25 cellular contexts compared by ENCODE assay signal in the genomic region with DNA sequence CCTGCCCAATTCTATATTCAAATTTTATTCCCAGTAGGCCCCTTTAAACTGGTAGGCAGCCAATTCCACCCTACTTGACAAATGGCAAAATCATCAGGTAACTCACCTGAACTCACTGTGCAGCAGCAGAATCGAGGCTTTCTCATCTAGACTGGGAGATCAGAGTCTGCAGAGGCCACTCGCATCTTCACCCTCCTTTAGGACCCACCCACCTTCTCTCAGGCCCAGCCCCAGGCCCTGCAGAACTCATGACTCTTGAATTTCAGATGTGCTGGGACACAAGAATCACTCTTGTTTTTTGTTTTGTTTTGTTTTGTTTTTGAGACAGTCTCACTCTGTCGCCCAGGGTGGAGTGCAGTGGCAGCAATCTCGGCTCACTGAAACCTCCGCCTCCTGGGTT. TPM values are rescaled to one million over a fixed set of nuclear protein-coding genes. Genes with fewer than 3 reads are reported as not detected.
DNase-seq lines count a peak whose midpoint lies in the region; ATAC-seq, FAIRE-seq and TF ChIP-seq lines count a peak whose summit lies in the region.
"Had no signal": no experiment of that assay in that cellular context is flagged by ENCODE, and none has a peak within 500 bp of the region (broad histone marks: within the 10 kb centered on the region; RNA-seq: fewer than 3 reads in every experiment).

No MANE protein-coding gene starts in this region.

- H3K36me3 Mint-ChIP-seq in activated naive CD8-positive, alpha-beta T cell treated with anti-CD3 and anti-CD28 coated beads, Interleukin-2, amount 50 U/mL, for 24 hours (ENCODE audit: low read depth), result no peaks in the 10 kb centered on the region
- no peaks in the 10 kb centered on the region for H3K36me3 Mint-ChIP-seq in activated naive CD8-positive, alpha-beta T cell treated with anti-CD3 and anti-CD28 coated beads for 36 hours
- H3K36me3 Mint-ChIP-seq in stimulated activated naive B cell treated with anti-CD40 and anti-IgM and Interleukin-4, amounts not matched to agents 10 μg/mL and 1 μg/mL and 100 μg/mL, for 72 hours, result peaks cover 18 to 50% of the 10 kb centered on the region in 2 donors
- no peaks in the 10 kb centered on the region for H3K36me3 Mint-ChIP-seq in progenitor cell of endocrine pancreas (ENCODE audit: insufficient read depth)

- FAIRE-seq in HTR-8/SVneo (lab: Jason Lieb, UNC), result no peak
- FAIRE-seq: endometrium, GM12878, K562 had no signal

- H3K79me2 ChIP-seq in OCI-LY1 (ENCODE audit: insufficient read depth, low read length), result peaks cover 26% of the 10 kb centered on the region; the same call in 1 of the 2 replicates

- DNase-seq in activated naive CD8-positive, alpha-beta T cell treated with anti-CD3 and anti-CD28 coated beads, Interleukin-2, amount 50 U/mL, for 24 hours, result no peak
- DNase-seq in activated naive CD8-positive, alpha-beta T cell treated with anti-CD3 and anti-CD28 coated beads for 36 hours, result no peak
- DNase-seq in foreskin keratinocyte, result no peak
- DNase-seq in stimulated activated naive B cell treated with anti-CD40 and anti-IgM and Interleukin-4, amounts not matched to agents 10 μg/mL and 1 μg/mL and 100 μg/mL, for 72 hours, result no peak
- DNase-seq in HTR-8/SVneo (ENCODE audit: insufficient read length, low spot score), result no peak
- DNase-seq in NCI-H1694 treated with DMSO at 0.1 percent for 48 hours (lab: John Stamatoyannopoulos, UW), result no peak
- no peak for DNase-seq in progenitor cell of endocrine pancreas (ENCODE audit: low spot score, unreplicated experiment)
- DNase-seq: activated CD4-positive, alpha-beta T cell treated with anti-CD3 and anti-CD28 coated beads, Interleukin-2, amount 10 ng/mL, durations not matched to agents 7 days and 5 days; activated CD8-positive, alpha-beta memory T cell treated with anti-CD3 and anti-CD28 coated beads, Interleukin-2, amount 50 U/mL, for 48 hours; DMS53; head of caudate nucleus; mammary epithelial cell; NCI-H1694; NCI-H345; PC-9; stimulated activated CD8-positive, alpha-beta memory T cell treated with anti-CD3 and anti-CD28 coated beads, Interleukin-4, amount 100 ng/mL, for 48 hours; T-helper 2 cell; testis had no signal

- peaks cover 45% of the 10 kb centered on the region for H3K4me1 Mint-ChIP-seq in activated naive CD8-positive, alpha-beta T cell treated with anti-CD3 and anti-CD28 coated beads, Interleukin-2, amount 50 U/mL, for 24 hours
- peaks cover 36% of the 10 kb centered on the region for H3K4me1 Mint-ChIP-seq in activated naive CD8-positive, alpha-beta T cell treated with anti-CD3 and anti-CD28 coated beads for 36 hours
- peaks cover 76 to 88% of the 10 kb centered on the region in 2 donors for H3K4me1 Mint-ChIP-seq in stimulated activated naive B cell treated with anti-CD40 and anti-IgM and Interleukin-4, amounts not matched to agents 10 μg/mL and 1 μg/mL and 100 μg/mL, for 72 hours
- H3K4me1 Mint-ChIP-seq in progenitor cell of endocrine pancreas (ENCODE audit: low read depth), result peaks cover 2% of the 10 kb centered on the region

- H3K9ac ChIP-seq in OCI-LY1 (ENCODE audit: low read length), result no peak overlapping the region

- no peaks in the 10 kb centered on the region for H3K9me2 ChIP-seq in OCI-LY1 (ENCODE audit: low read depth, low read length)

- TF ChIP-seq CTCF in OCI-LY1 (IDR thresholded peaks at IDR 0.05; ENCODE audit: low read length) (no peak), foreskin keratinocyte (conservative IDR thresholded peaks at IDR 0.05) (no peak), progenitor cell of endocrine pancreas (IDR thresholded peaks at IDR 0.05; ENCODE audit: unreplicated experiment) (no peak)

- peak overlapping the region; percentile 27 for H3K27ac ChIP-seq in OCI-LY1 (ENCODE audit: low read depth, low read length, poor library complexity, severe bottlenecking)
- H3K27ac ChIP-seq in foreskin keratinocyte, result peak overlapping the region; percentile 29
- H3K27ac ChIP-seq: PC-9, testis, VCaP had no signal

- H3K4me3 Mint-ChIP-seq in activated naive CD8-positive, alpha-beta T cell treated with anti-CD3 and anti-CD28 coated beads, Interleukin-2, amount 50 U/mL, for 24 hours, result no peak overlapping the region
- H3K4me3 Mint-ChIP-seq in activated naive CD8-positive, alpha-beta T cell treated with anti-CD3 and anti-CD28 coated beads for 36 hours, result no peak overlapping the region
- no peak overlapping the region for H3K4me3 Mint-ChIP-seq in stimulated activated naive B cell treated with anti-CD40 and anti-IgM and Interleukin-4, amounts not matched to agents 10 μg/mL and 1 μg/mL and 100 μg/mL, for 72 hours
- no peak overlapping the region for H3K4me3 Mint-ChIP-seq in progenitor cell of endocrine pancreas (ENCODE audit: low read depth)
- H3K4me3 Mint-ChIP-seq: activated CD4-positive, alpha-beta T cell treated with anti-CD3 and anti-CD28 coated beads, Interleukin-2, amount 10 ng/mL, durations not matched to agents 7 days and 5 days had no signal

- H3K27me3 Mint-ChIP-seq in activated naive CD8-positive, alpha-beta T cell treated with anti-CD3 and anti-CD28 coated beads, Interleukin-2, amount 50 U/mL, for 24 hours, result no peaks in the 10 kb centered on the region
- no peaks in the 10 kb centered on the region for H3K27me3 Mint-ChIP-seq in activated naive CD8-positive, alpha-beta T cell treated with anti-CD3 and anti-CD28 coated beads for 36 hours
- no peaks in the 10 kb centered on the region for H3K27me3 Mint-ChIP-seq in stimulated activated naive B cell treated with anti-CD40 and anti-IgM and Interleukin-4, amounts not matched to agents 10 μg/mL and 1 μg/mL and 100 μg/mL, for 72 hours
- H3K27me3 Mint-ChIP-seq in progenitor cell of endocrine pancreas, result no peaks in the 10 kb centered on the region
- H3K27me3 Mint-ChIP-seq: activated CD4-positive, alpha-beta T cell treated with anti-CD3 and anti-CD28 coated beads, Interleukin-2, amount 10 ng/mL, durations not matched to agents 7 days and 5 days had no signal

- H3K4me2 ChIP-seq in OCI-LY1 (ENCODE audit: low read length), result no peak overlapping the region
- H3K4me2 ChIP-seq: PC-9 had no signal

- no peaks in the 10 kb centered on the region for H3K9me3 ChIP-seq in OCI-LY1 (ENCODE audit: low read length)
- H3K9me3 ChIP-seq: HAP-1, testis had no signal

- ATAC-seq in activated naive CD8-positive, alpha-beta T cell treated with anti-CD3 and anti-CD28 coated beads, Interleukin-2, amount 50 U/mL, for 24 hours, result no peak
- no peak for ATAC-seq in foreskin keratinocyte
- ATAC-seq in stimulated activated naive B cell treated with anti-CD40 and anti-IgM and Interleukin-4, amounts not matched to agents 10 μg/mL and 1 μg/mL and 100 μg/mL, for 72 hours (replicated peaks), result no peak
- ATAC-seq: GM12878, K562, right cardiac atrium had no signal

- H3K4me1 ChIP-seq in OCI-LY1 (ENCODE audit: insufficient read depth, low read length, severe bottlenecking), result peaks cover 56% of the 10 kb centered on the region
- peaks cover 28% of the 10 kb centered on the region for H3K4me1 ChIP-seq in foreskin keratinocyte
- H3K4me1 ChIP-seq: HAP-1 had no signal

- H4K20me1 ChIP-seq in OCI-LY1 (ENCODE audit: insufficient read depth, low read length), result no peaks in the 10 kb centered on the region; the same call in 1 of the 2 replicates

- H3K36me3 ChIP-seq in OCI-LY1 (ENCODE audit: insufficient read depth, low read length), result no peaks in the 10 kb centered on the region
- H3K36me3 ChIP-seq: HAP-1 had no signal

- no peaks in the 10 kb centered on the region for H3F3A ChIP-seq in OCI-LY1 (ENCODE audit: insufficient read depth, low read length)

- no peak overlapping the region for H3K4me3 ChIP-seq in OCI-LY1 (ENCODE audit: low read depth, low read length, poor library complexity, severe bottlenecking)
- H3K4me3 ChIP-seq: GM12878, HAP-1, K562, PC-9, testis had no signal

- peak overlapping the region; percentile 40 for H3K27ac Mint-ChIP-seq in activated naive CD8-positive, alpha-beta T cell treated with anti-CD3 and anti-CD28 coated beads, Interleukin-2, amount 50 U/mL, for 24 hours
- H3K27ac Mint-ChIP-seq in activated naive CD8-positive, alpha-beta T cell treated with anti-CD3 and anti-CD28 coated beads for 36 hours, result no peak overlapping the region
- H3K27ac Mint-ChIP-seq in stimulated activated naive B cell treated with anti-CD40 and anti-IgM and Interleukin-4, amounts not matched to agents 10 μg/mL and 1 μg/mL and 100 μg/mL, for 72 hours, result peak overlapping the region; percentile 89
- H3K27ac Mint-ChIP-seq in progenitor cell of endocrine pancreas, result no peak overlapping the region
- H3K27ac Mint-ChIP-seq: activated CD4-positive, alpha-beta T cell treated with anti-CD3 and anti-CD28 coated beads, Interleukin-2, amount 10 ng/mL, durations not matched to agents 7 days and 5 days had no signal

- H2AFZ ChIP-seq in OCI-LY1 (ENCODE audit: low read length), result no peak overlapping the region
- H2AFZ ChIP-seq: PC-9 had no signal

- H3K27me3 ChIP-seq in OCI-LY1 (ENCODE audit: insufficient read depth, low read length) (no peaks in the 10 kb centered on the region), foreskin keratinocyte (no peaks in the 10 kb centered on the region)
- H3K27me3 ChIP-seq: testis had no signal

- H3K9me3 Mint-ChIP-seq in activated naive CD8-positive, alpha-beta T cell treated with anti-CD3 and anti-CD28 coated beads, Interleukin-2, amount 50 U/mL, for 24 hours, result no peaks in the 10 kb centered on the region
- H3K9me3 Mint-ChIP-seq in activated naive CD8-positive, alpha-beta T cell treated with anti-CD3 and anti-CD28 coated beads for 36 hours, result no peaks in the 10 kb centered on the region
- no peaks in the 10 kb centered on the region for H3K9me3 Mint-ChIP-seq in stimulated activated naive B cell treated with anti-CD40 and anti-IgM and Interleukin-4, amounts not matched to agents 10 μg/mL and 1 μg/mL and 100 μg/mL, for 72 hours
- H3K9me3 Mint-ChIP-seq in progenitor cell of endocrine pancreas (ENCODE audit: low read depth), result no peaks in the 10 kb centered on the region
- H3K9me3 Mint-ChIP-seq: activated CD4-positive, alpha-beta T cell treated with anti-CD3 and anti-CD28 coated beads, Interleukin-2, amount 10 ng/mL, durations not matched to agents 7 days and 5 days had no signal

RNA-seq across cellular contexts. Expression of a gene that starts 38.8 kb away (rescaled TPM):
- 10 to 100 TPM; 36.6 to 41.3 TPM for total RNA-seq in activated naive CD8-positive, alpha-beta T cell treated with anti-CD3 and anti-CD28 coated beads for 36 hours
- total RNA-seq in foreskin keratinocyte (59.6 and 68.0 TPM in 2 replicates), progenitor cell of endocrine pancreas (54.8 and 59.9 TPM in 2 replicates)
- polyA plus RNA-seq in foreskin keratinocyte, result 5.3 and 7.0 TPM in 2 replicates

Comparison
In these comparisons a context has a peak if more than half of its experiments do, and no peak if none do; other contexts are left out.
1. H3K27ac Mint-ChIP-seq: peak in activated naive CD8-positive, alpha-beta T cell treated with anti-CD3 and anti-CD28 coated beads, Interleukin-2, amount 50 U/mL, for 24 hours (single experiment) and stimulated activated naive B cell treated with anti-CD40 and anti-IgM and Interleukin-4, amounts not matched to agents 10 μg/mL and 1 μg/mL and 100 μg/mL, for 72 hours (single experiment); none in activated naive CD8-positive, alpha-beta T cell treated with anti-CD3 and anti-CD28 coated beads for 36 hours (single experiment) and progenitor cell of endocrine pancreas (single experiment).